In the genomic region with DNA sequence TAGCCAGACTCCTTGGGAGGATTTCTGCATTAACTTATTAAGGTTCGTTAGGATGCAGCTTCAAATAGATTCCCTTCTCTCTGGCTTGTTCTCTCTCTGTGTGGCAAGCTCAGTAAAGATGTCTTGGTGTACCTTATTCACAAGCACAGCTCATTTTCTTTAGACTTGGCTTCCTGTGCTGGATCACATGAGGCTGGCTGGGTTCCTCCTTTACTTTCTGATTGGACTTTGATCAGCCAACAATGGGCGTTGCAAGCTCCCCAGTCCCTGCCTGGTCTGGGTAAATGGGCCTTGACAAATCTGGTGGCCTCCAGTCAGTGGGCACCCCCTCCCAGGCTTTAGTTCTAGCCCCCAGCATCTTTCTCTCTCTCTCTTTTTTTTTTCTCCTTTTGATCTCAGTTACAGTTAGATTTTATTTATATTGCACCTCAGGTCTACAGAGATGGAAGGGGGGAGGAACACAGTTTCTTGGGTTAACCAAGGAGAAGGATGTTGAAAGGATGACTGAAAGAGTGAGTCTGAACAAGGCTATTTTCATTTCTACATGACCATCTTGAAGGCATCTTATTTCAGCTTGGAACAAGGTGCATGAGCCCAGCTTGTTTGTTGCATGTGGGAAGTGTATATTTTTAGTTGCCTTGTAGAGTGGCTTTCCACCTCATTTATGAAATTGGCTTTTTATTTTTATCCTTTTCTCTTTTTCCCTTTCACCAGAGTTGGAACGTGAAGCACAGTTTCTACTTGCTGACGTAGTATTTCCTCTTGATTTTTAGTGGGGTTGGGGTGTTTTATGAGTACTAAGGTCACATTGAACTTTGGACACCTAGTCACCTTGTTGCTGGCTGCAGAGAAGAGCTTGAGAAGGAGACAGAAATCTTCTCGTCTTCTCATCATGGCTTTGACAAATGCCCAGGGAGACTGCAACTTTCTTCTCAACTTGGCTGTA, we compare ENCODE assay signal across 10 cellular contexts.
DNase-seq lines count a peak whose midpoint lies in the region; ATAC-seq and TF ChIP-seq lines count a peak whose summit lies in the region.
"Had no signal": no experiment of that assay in that cellular context is flagged by ENCODE, and none has a peak within 500 bp of the region (broad histone marks: within the 10 kb centered on the region; RNA-seq: fewer than 3 reads in every experiment).

No MANE protein-coding gene starts in this region.

- H3K27me3 Mint-ChIP-seq in Caco-2 (ENCODE audit: insufficient read depth, unreplicated experiment) (no peaks in the 10 kb centered on the region), WTC11 (ENCODE audit: low read depth) (no peaks in the 10 kb centered on the region), CD14-positive monocyte (ENCODE audit: low read depth in 3 of 3) (peaks cover 0 to 7% (median 1%) of the 10 kb centered on the region in 3 donors)

- H3K27ac ChIP-seq in trophoblast cell (ENCODE audit: low read depth, low read length) (no peak overlapping the region), foreskin keratinocyte (no peak overlapping the region)

- intact Hi-C loops in Caco-2 (cut with micrococcal nuclease; ENCODE audit: unreplicated experiment) = loop anchor here (2.0 kb wide), 1 partner anchor 25 kb away; no protein-coding TSS in a partner anchor
- intact Hi-C loops in CD14-positive monocyte (cut with micrococcal nuclease) = no loop called here

- H3K9me3 Mint-ChIP-seq in Caco-2 (ENCODE audit: unreplicated experiment) (no peaks in the 10 kb centered on the region), WTC11 (no peaks in the 10 kb centered on the region), CD14-positive monocyte (peaks cover 0 to 3% (median 0%) of the 10 kb centered on the region in 7 donors)

- TF ChIP-seq CTCF in Caco-2 (IDR thresholded peaks at IDR 0.05; ENCODE audit: insufficient read depth in 1 of 2, low read depth in 1 of 2, low read length in 1 of 2, severe bottlenecking in 1 of 2, unreplicated experiment in 1 of 2) = no peak
- TF ChIP-seq CTCF in WTC11 (IDR thresholded peaks at IDR 0.05) = no peak
- no peak for TF ChIP-seq CTCF in CD14-positive monocyte (IDR thresholded peaks at IDR 0.05)
- no peak for TF ChIP-seq CTCF in foreskin keratinocyte (conservative IDR thresholded peaks at IDR 0.05)

- H3K4me3 ChIP-seq in Caco-2 (ENCODE audit: low read depth, low read length) = no peak overlapping the region
- peak overlapping the region; percentile 7 for H3K4me3 ChIP-seq in iPS-15b (ENCODE audit: low read depth, low read length)
- no peak overlapping the region for H3K4me3 ChIP-seq in trophoblast cell (ENCODE audit: low read depth, low read length)

- H3K4me1 ChIP-seq in Caco-2 (peaks cover 77% of the 10 kb centered on the region), iPS-15b (ENCODE audit: control insufficient read depth, insufficient read depth, low read length) (peaks cover 35% of the 10 kb centered on the region), trophoblast cell (ENCODE audit: control insufficient read depth in 1 of 2, insufficient read depth in 2 of 2, low read length in 2 of 2) (peaks cover 19 to 21% of the 10 kb centered on the region in 2 experiments), foreskin keratinocyte (peaks cover 4% of the 10 kb centered on the region)

- H3K27ac Mint-ChIP-seq in Caco-2 (ENCODE audit: unreplicated experiment) (peak overlapping the region; percentile 85), WTC11 (peak overlapping the region; percentile 90; the same call in 1 of the 2 replicates), CD14-positive monocyte (no peak overlapping the region)
- H3K27ac Mint-ChIP-seq: activated T-cell treated with anti-CD3 and anti-CD28 coated beads, Interleukin-2, amount 50 U/mL, for 72 hours had no signal

- peak overlapping the region; percentile 35 for H4K8ac ChIP-seq in trophoblast cell (ENCODE audit: low read depth, low read length)

- no peak overlapping the region for H3K23ac ChIP-seq in trophoblast cell (ENCODE audit: low read length)

- H3K4me3 Mint-ChIP-seq in Caco-2 (ENCODE audit: unreplicated experiment) = no peak overlapping the region
- H3K4me3 Mint-ChIP-seq in WTC11 = peak overlapping the region; percentile 44
- no peak overlapping the region for H3K4me3 Mint-ChIP-seq in CD14-positive monocyte
- H3K4me3 Mint-ChIP-seq: activated T-cell treated with anti-CD3 and anti-CD28 coated beads, Interleukin-2, amount 50 U/mL, for 72 hours had no signal

- no TSS peak for BruUV-seq in Caco-2 (replicated peaks; lab: Mats Ljungman, UMichigan)

- H3K36me3 Mint-ChIP-seq in Caco-2 (ENCODE audit: insufficient read depth, unreplicated experiment) (peaks cover 28% of the 10 kb centered on the region), WTC11 (peaks cover 9% of the 10 kb centered on the region; the same call in 1 of the 2 replicates), CD14-positive monocyte (no peaks in the 10 kb centered on the region)

- ATAC-seq in WTC11 = no peak
- no peak for ATAC-seq in foreskin keratinocyte
- ATAC-seq in GM21381 (IDR thresholded peaks at IDR 0.05; ENCODE audit: unreplicated experiment) = no peak
- ATAC-seq: activated T-cell treated with anti-CD3 and anti-CD28 coated beads, Interleukin-2, amount 50 U/mL, for 72 hours had no signal

- H3K4ac ChIP-seq in trophoblast cell (ENCODE audit: low read depth, low read length) = peak overlapping the region; percentile 28

- H3K18ac ChIP-seq in trophoblast cell (ENCODE audit: low read length) = no peak overlapping the region

- CTCF ChIA-PET in Caco-2 (lab: Charles Lee) (interaction anchor here (0.5 to 0.6 kb wide), 2 partner anchors 38 to 343 kb away, joined by 3 read pairs; no protein-coding TSS in a partner anchor), WTC11 (lab: Charles Lee) (interaction anchor here (0.8 to 3.3 kb wide), 5 partner anchors 12 to 979 kb away, joined by 3 to 18 read pairs (median 6); no protein-coding TSS in a partner anchor)

- no peak overlapping the region for H3K4me2 ChIP-seq in trophoblast cell (ENCODE audit: low read length)

- H3K4me1 Mint-ChIP-seq in Caco-2 (ENCODE audit: low read depth, unreplicated experiment) (peaks cover 54% of the 10 kb centered on the region), WTC11 (peaks cover 78% of the 10 kb centered on the region), CD14-positive monocyte (peaks cover 4% of the 10 kb centered on the region)

- no peak overlapping the region for H2BK5ac ChIP-seq in trophoblast cell (ENCODE audit: low read depth, low read length, poor library complexity)

- H2BK12ac ChIP-seq in trophoblast cell (ENCODE audit: low read length) = no peak overlapping the region

- H4K91ac ChIP-seq in trophoblast cell (ENCODE audit: low read depth, low read length) = no peak overlapping the region

- WGBS in trophoblast cell (ENCODE audit: extremely low coverage, insufficient coverage, insufficient read length) = no CpG with 5 or more reads among the region's 5 CpGs

- no peak overlapping the region for H2AFZ ChIP-seq in trophoblast cell (ENCODE audit: insufficient read depth, low read length, poor library complexity)

- DNase-seq in Caco-2 = no peak
- no peak for DNase-seq in WTC11 (ENCODE audit: low spot score)
- no peak for DNase-seq in trophoblast cell
- DNase-seq in CD14-positive monocyte (ENCODE audit: low spot score) = no peak
- no peak for DNase-seq in foreskin keratinocyte
- no peak for DNase-seq in stimulated activated naive CD4-positive, alpha-beta T cell treated with Interleukin-2 at 50 U/mL for 16 hours (lab: John Stamatoyannopoulos, UW)
- DNase-seq: activated T-cell treated with anti-CD3 and anti-CD28 coated beads, Interleukin-2, amount 50 U/mL, for 72 hours; NCI-H510A treated with DMSO at 0.1 percent for 48 hours had no signal

- no peaks in the 10 kb centered on the region for H3K9me3 ChIP-seq in Caco-2
- no peaks in the 10 kb centered on the region for H3K9me3 ChIP-seq in iPS-15b (ENCODE audit: control insufficient read depth, insufficient read depth, low read length)
- H3K9me3 ChIP-seq in trophoblast cell (ENCODE audit: insufficient read depth, low read depth, low read length) = no peaks in the 10 kb centered on the region

- no peak overlapping the region for H3K14ac ChIP-seq in trophoblast cell (ENCODE audit: low read length)

- H3K9ac ChIP-seq in iPS-15b (ENCODE audit: low read depth, low read length) = no peak overlapping the region
- no peak overlapping the region for H3K9ac ChIP-seq in trophoblast cell (ENCODE audit: low read length)

- no peaks in the 10 kb centered on the region for H3K36me3 ChIP-seq in Caco-2 (ENCODE audit: control insufficient read depth, insufficient read depth, low read length)
- peaks cover 4% of the 10 kb centered on the region for H3K36me3 ChIP-seq in iPS-15b (ENCODE audit: control insufficient read depth, insufficient read depth, low read length)
- peaks cover 10% of the 10 kb centered on the region in 2 experiments for H3K36me3 ChIP-seq in trophoblast cell (ENCODE audit: control insufficient read depth in 1 of 2, insufficient read depth in 2 of 2, low read length in 2 of 2)

- no peaks in the 10 kb centered on the region for H3K27me3 ChIP-seq in Caco-2 (replicated peaks; ENCODE audit: control insufficient read depth, insufficient read depth, low read length)
- H3K27me3 ChIP-seq in iPS-15b (ENCODE audit: control insufficient read depth, insufficient read depth, low read length) = no peaks in the 10 kb centered on the region
- H3K27me3 ChIP-seq in trophoblast cell (ENCODE audit: insufficient read depth, low read length) = no peaks in the 10 kb centered on the region
- no peaks in the 10 kb centered on the region for H3K27me3 ChIP-seq in foreskin keratinocyte

- H2BK120ac ChIP-seq in trophoblast cell (ENCODE audit: insufficient read depth, low read length, poor library complexity) = no peak overlapping the region

- no peak overlapping the region for H4K12ac ChIP-seq in trophoblast cell (ENCODE audit: low read depth, low read length)

- H3K79me2 ChIP-seq in trophoblast cell (ENCODE audit: control insufficient read depth, insufficient read depth, low read length, poor library complexity) = no peaks in the 10 kb centered on the region

- no peak overlapping the region for H2AK5ac ChIP-seq in trophoblast cell (ENCODE audit: low read length)

- POLR2A ChIA-PET in Caco-2 (lab: Charles Lee) = interaction anchor here (1.7 kb wide), 1 partner anchor 24 kb away, joined by 3 read pairs; no protein-coding TSS in a partner anchor
- POLR2A ChIA-PET in WTC11 (lab: Charles Lee) = no interaction called here

- peaks cover 14% of the 10 kb centered on the region for H3K79me1 ChIP-seq in trophoblast cell (ENCODE audit: low read length)

TF ChIP-seq in WTC11, 78 proteins besides CTCF, POLR2A, EP300 and RAD21 (continues in another document):
- TF ChIP-seq GABPB1 (CRISPR knock-in tag; IDR thresholded peaks at IDR 0.05) = no peak
- TF ChIP-seq, protein P1, sequence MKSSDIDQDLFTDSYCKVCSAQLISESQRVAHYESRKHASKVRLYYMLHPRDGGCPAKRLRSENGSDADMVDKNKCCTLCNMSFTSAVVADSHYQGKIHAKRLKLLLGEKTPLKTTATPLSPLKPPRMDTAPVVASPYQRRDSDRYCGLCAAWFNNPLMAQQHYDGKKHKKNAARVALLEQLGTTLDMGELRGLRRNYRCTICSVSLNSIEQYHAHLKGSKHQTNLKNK (CRISPR knock-in tag; IDR thresholded peaks at IDR 0.05) = no peak

Comparison
In these comparisons a context has a peak if more than half of its experiments do, and no peak if none do; other contexts are left out.
1. H3K27ac Mint-ChIP-seq: peak in Caco-2 (single experiment) and WTC11 (single experiment); none in CD14-positive monocyte (0 of 7).